19 cellular contexts compared by ENCODE assay signal in the genomic region with DNA sequence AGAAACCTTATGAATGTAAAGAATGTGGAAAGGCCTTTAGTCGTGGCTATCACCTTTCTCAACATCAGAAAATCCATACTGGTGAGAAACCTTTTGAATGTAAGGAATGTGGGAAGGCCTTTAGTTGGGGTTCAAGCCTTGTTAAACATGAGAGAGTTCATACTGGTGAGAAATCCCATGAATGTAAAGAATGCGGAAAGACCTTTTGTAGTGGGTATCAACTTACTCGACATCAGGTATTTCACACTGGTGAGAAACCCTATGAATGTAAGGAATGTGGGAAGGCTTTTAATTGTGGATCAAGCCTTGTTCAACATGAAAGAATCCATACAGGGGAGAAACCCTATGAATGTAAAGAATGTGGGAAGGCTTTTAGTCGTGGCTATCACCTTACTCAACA. TPM values are rescaled to one million over a fixed set of nuclear protein-coding genes. Genes with fewer than 3 reads are reported as not detected.
DNase-seq lines count a peak whose midpoint lies in the region; FAIRE-seq and TF ChIP-seq lines count a peak whose summit lies in the region.
"Had no signal": no experiment of that assay in that cellular context is flagged by ENCODE, and none has a peak within 500 bp of the region (broad histone marks: within the 10 kb centered on the region; RNA-seq: fewer than 3 reads in every experiment).

No MANE protein-coding gene starts in this region.

- H3K9me3 Mint-ChIP-seq in astrocyte (ENCODE audit: unreplicated experiment) = peaks cover 71% of the 10 kb centered on the region

- no peaks in the 10 kb centered on the region for H3K79me2 ChIP-seq in astrocyte (ENCODE audit: insufficient read depth, low read length)

- no peaks in the 10 kb centered on the region for H3K27me3 Mint-ChIP-seq in astrocyte (ENCODE audit: low read depth, unreplicated experiment)
- H3K27me3 Mint-ChIP-seq: CD4-positive, alpha-beta memory T cell had no signal

- peak; percentile 29 for FAIRE-seq in astrocyte (lab: Jason Lieb, UNC)

- no peaks in the 10 kb centered on the region for H4K20me1 ChIP-seq in BLaER1
- no peaks in the 10 kb centered on the region for H4K20me1 ChIP-seq in astrocyte (ENCODE audit: insufficient read depth, low read length)

- H3K4me2 ChIP-seq in BLaER1 (no peak overlapping the region), astrocyte (ENCODE audit: low read length) (no peak overlapping the region)

- H3K27me3 ChIP-seq in BLaER1 (no peaks in the 10 kb centered on the region), HUES48 (ENCODE audit: control insufficient read depth, insufficient read depth, low read length) (no peaks in the 10 kb centered on the region), astrocyte (ENCODE audit: insufficient read depth, low read length) (no peaks in the 10 kb centered on the region), muscle layer of duodenum (ENCODE audit: low read depth, low read length) (no peaks in the 10 kb centered on the region)

- no peak overlapping the region for H3K4me3 Mint-ChIP-seq in astrocyte (ENCODE audit: unreplicated experiment)
- H3K4me3 Mint-ChIP-seq: CD4-positive, alpha-beta memory T cell; HFFc6 had no signal

- H3K4me1 ChIP-seq in BLaER1 (no peaks in the 10 kb centered on the region), HUES48 (ENCODE audit: control insufficient read depth, insufficient read depth, low read length) (no peaks in the 10 kb centered on the region), astrocyte (ENCODE audit: insufficient read depth, low read length) (no peaks in the 10 kb centered on the region), muscle layer of duodenum (ENCODE audit: control insufficient read depth in 1 of 2, insufficient read depth in 2 of 2, low read length in 2 of 2) (no peaks in the 10 kb centered on the region)

- H3K27ac Mint-ChIP-seq in astrocyte (ENCODE audit: unreplicated experiment) = no peak overlapping the region
- H3K27ac Mint-ChIP-seq: CD4-positive, alpha-beta memory T cell; HFFc6 had no signal

- peaks cover 70% of the 10 kb centered on the region for H3K36me3 ChIP-seq in BLaER1
- H3K36me3 ChIP-seq in HUES48 (ENCODE audit: control insufficient read depth, insufficient read depth, low read length) = peaks cover 39% of the 10 kb centered on the region
- H3K36me3 ChIP-seq in astrocyte (ENCODE audit: insufficient read depth, low read length) = peaks cover 39% of the 10 kb centered on the region
- H3K36me3 ChIP-seq in muscle layer of duodenum (ENCODE audit: control insufficient read depth in 1 of 2, insufficient read depth in 2 of 2, low read length in 2 of 2) = peaks cover 37 to 86% of the 10 kb centered on the region in 2 donors

- no peak for TF ChIP-seq CTCF in astrocyte (IDR thresholded peaks at IDR 0.05; ENCODE audit: insufficient read depth, low read depth, low read length)

- H3K9ac ChIP-seq in BLaER1 (no peak overlapping the region), HUES48 (ENCODE audit: low read depth, low read length) (no peak overlapping the region), astrocyte (ENCODE audit: low read length) (no peak overlapping the region)

- DNase-seq in astrocyte (ENCODE audit: low read depth) (no peak), NOMO-1 treated with DMSO at 0.1 percent for 48 hours (lab: John Stamatoyannopoulos, UW; ENCODE audit: unreplicated experiment) (no peak), iPS-NIHi11 (ENCODE audit: low spot score) (no peak)
- DNase-seq in activated CD8-positive, alpha-beta memory T cell treated with anti-CD3 and anti-CD28 coated beads, Interleukin-2, amount 50 U/mL, for 48 hours = no peak
- DNase-seq in stimulated activated CD4-positive, alpha-beta T cell treated with anti-CD3 and anti-CD28 coated beads, Interleukin-1b, Interleukin-23, amount 100 ng/mL, for 48 hours = no peak
- DNase-seq: CD4-positive, alpha-beta memory T cell; DMS79; GF-D8; GOT3; HFFc6; NCI-H1417 treated with DMSO at 0.1 percent for 48 hours; NCI-H2029 treated with DMSO at 0.1 percent for 48 hours; NCI-H510A; SIG-M5 had no signal

- H3K27ac ChIP-seq in BLaER1 = no peak overlapping the region
- peak overlapping the region; percentile 41 for H3K27ac ChIP-seq in HUES48 (ENCODE audit: low read depth, low read length)
- H3K27ac ChIP-seq in astrocyte (ENCODE audit: low read depth, low read length) = no peak overlapping the region
- H3K27ac ChIP-seq in muscle layer of duodenum (ENCODE audit: low read length) = no peak overlapping the region

- H3K9me3 ChIP-seq in BLaER1 = peaks cover 95% of the 10 kb centered on the region
- peaks cover 95% of the 10 kb centered on the region for H3K9me3 ChIP-seq in HUES48 (ENCODE audit: control insufficient read depth, insufficient read depth, low read length)
- H3K9me3 ChIP-seq in astrocyte (ENCODE audit: insufficient read depth, low read depth, low read length) = peaks cover 52% of the 10 kb centered on the region
- peaks cover 81 to 84% of the 10 kb centered on the region in 2 donors for H3K9me3 ChIP-seq in muscle layer of duodenum (ENCODE audit: control insufficient read depth in 1 of 2, low read length in 2 of 2)

- no peak overlapping the region for H2AFZ ChIP-seq in astrocyte (ENCODE audit: low read depth, low read length)

- H3K4me3 ChIP-seq in BLaER1 (peak overlapping the region; percentile 11; the same call in 1 of the 2 replicates), HUES48 (ENCODE audit: low read depth, low read length) (0 out of 2 replicates have a peak overlapping the region, but pooled peaks have one; percentile 37), astrocyte (ENCODE audit: insufficient read depth, low read depth, low read length) (no peak overlapping the region), muscle layer of duodenum (ENCODE audit: low read depth in 1 of 2, low read length in 2 of 2) (peak overlapping the region; percentile 21 to 54)

- H3K4me1 Mint-ChIP-seq in astrocyte (ENCODE audit: low read depth, unreplicated experiment) = no peaks in the 10 kb centered on the region
- H3K4me1 Mint-ChIP-seq: CD4-positive, alpha-beta memory T cell had no signal

- peaks cover 68% of the 10 kb centered on the region for H3K36me3 Mint-ChIP-seq in astrocyte (ENCODE audit: low read depth, unreplicated experiment)

RNA-seq across cellular contexts. Expression of a gene that starts 20.8 kb away (rescaled TPM):
- total RNA-seq in astrocyte = 10.1 and 11.9 TPM in 2 replicates

RNA-seq across cellular contexts. Expression of a gene that starts 35.9 kb away (rescaled TPM):
- 6.4 and 6.6 TPM in 2 replicates for total RNA-seq in astrocyte

RNA-seq across cellular contexts. Expression of a gene that starts 45.6 kb away (rescaled TPM):
- total RNA-seq in astrocyte = not detected in 2 replicates
- total RNA-seq: A172, LHCN-M2 had no signal
